ENCODE assay signal across 9 cellular contexts in the genomic region with DNA sequence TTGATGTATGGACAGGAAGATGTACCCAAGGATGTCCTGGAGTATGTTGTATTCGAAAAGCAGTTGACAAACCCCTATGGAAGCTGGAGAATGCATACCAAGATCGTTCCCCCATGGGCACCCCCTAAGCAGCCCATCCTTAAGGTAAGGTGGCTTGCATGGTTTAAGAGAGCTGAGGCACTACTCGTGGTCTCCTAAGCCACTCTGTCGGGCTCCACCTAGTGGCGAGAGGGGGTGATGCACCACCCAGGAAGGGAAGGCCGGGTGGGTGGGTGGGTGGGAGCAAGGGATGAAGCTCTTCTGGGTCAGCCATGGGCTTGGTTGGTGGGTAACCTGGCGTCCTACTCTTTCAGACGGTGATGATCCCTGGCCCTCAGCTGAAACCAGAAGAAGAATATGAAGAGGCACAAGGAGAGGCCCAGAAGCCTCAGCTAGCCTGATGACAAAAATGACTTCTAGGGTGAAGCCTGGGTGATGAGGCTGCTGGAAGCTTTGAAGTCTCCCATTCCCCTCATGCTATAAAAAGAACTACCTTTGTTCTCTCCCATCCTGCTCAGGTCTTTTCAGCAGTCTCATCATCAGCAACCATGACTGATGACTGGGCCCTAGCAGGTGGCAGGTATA. TPM values are rescaled to one million over a fixed set of nuclear protein-coding genes. Genes with fewer than 3 reads are reported as not detected.
DNase-seq lines count a peak whose midpoint lies in the region; ATAC-seq lines count a peak whose summit lies in the region.
"Had no signal": no experiment of that assay in that cellular context is flagged by ENCODE, and none has a peak within 500 bp of the region (broad histone marks: within the 10 kb centered on the region; RNA-seq: fewer than 3 reads in every experiment).

No MANE protein-coding gene starts in this region.

- H4K8ac ChIP-seq in mesendoderm (ENCODE audit: low read depth, low read length), result no peak overlapping the region

- no peak overlapping the region for H3K4ac ChIP-seq in mesendoderm (ENCODE audit: low read depth, low read length)

- no peaks in the 10 kb centered on the region for H3K79me1 ChIP-seq in mesendoderm (ENCODE audit: low read length)

- no peak overlapping the region for H3K56ac ChIP-seq in mesendoderm (ENCODE audit: low read length)

- peaks cover 5% of the 10 kb centered on the region for H3K36me3 ChIP-seq in mesendoderm (ENCODE audit: control insufficient read depth, insufficient read depth, low read length)

- H2BK120ac ChIP-seq in mesendoderm (ENCODE audit: low read depth, low read length), result no peak overlapping the region

- no peak overlapping the region for H3K4me2 ChIP-seq in mesendoderm (ENCODE audit: low read length)
- H3K4me2 ChIP-seq: BLaER1 treated with 17β-estradiol and CSF1 and Interleukin-3, amounts not matched to agents 10 nM and 100 nM had no signal

- no peak overlapping the region for H2BK15ac ChIP-seq in mesendoderm (replicated peaks; ENCODE audit: low read depth)

- no peaks in the 10 kb centered on the region for H3K27me3 ChIP-seq in mesendoderm (ENCODE audit: insufficient read depth, low read length, poor library complexity)
- H3K27me3 ChIP-seq: BLaER1 treated with 17β-estradiol and CSF1 and Interleukin-3, amounts not matched to agents 10 nM and 100 nM had no signal

- H3K27ac ChIP-seq in mesendoderm (ENCODE audit: low read depth, low read length), result no peak overlapping the region
- H3K27ac ChIP-seq: BLaER1 treated with 17β-estradiol and CSF1 and Interleukin-3, amounts not matched to agents 10 nM and 100 nM had no signal

- H3K18ac ChIP-seq in mesendoderm (ENCODE audit: low read length), result no peak overlapping the region

- no peak overlapping the region for H3K4me3 ChIP-seq in mesendoderm (ENCODE audit: low read length)
- H3K4me3 ChIP-seq: BLaER1 treated with 17β-estradiol and CSF1 and Interleukin-3, amounts not matched to agents 10 nM and 100 nM had no signal

- no peak for ATAC-seq in HG03432 (IDR thresholded peaks at IDR 0.05; ENCODE audit: unreplicated experiment)

- peaks cover 8% of the 10 kb centered on the region for H3K4me1 ChIP-seq in mesendoderm (ENCODE audit: control insufficient read depth, low read depth, low read length)

- no peak overlapping the region for H2BK5ac ChIP-seq in mesendoderm (ENCODE audit: low read length)

- no peak overlapping the region for H3K9ac ChIP-seq in mesendoderm (ENCODE audit: low read length)
- H3K9ac ChIP-seq: BLaER1 treated with 17β-estradiol and CSF1 and Interleukin-3, amounts not matched to agents 10 nM and 100 nM had no signal

- H4K5ac ChIP-seq in mesendoderm (ENCODE audit: low read length), result no peak overlapping the region

- whole genome bisulfite sequencing in mesendoderm (ENCODE audit: extremely low coverage, insufficient coverage, low lambda C conversion rate), result no CpG with 5 or more reads among the region's 8 CpGs

- H2AK5ac ChIP-seq in mesendoderm (ENCODE audit: low read length), result no peak overlapping the region

- H3K23ac ChIP-seq in mesendoderm (ENCODE audit: low read length), result no peak overlapping the region

- H3K79me2 ChIP-seq in mesendoderm (ENCODE audit: control insufficient read depth, insufficient read depth, low read length), result no peaks in the 10 kb centered on the region

- peak; percentile 31 to 67 (median 41) for DNase-seq in NCI-H1417 (lab: John Stamatoyannopoulos, UW)
- DNase-seq in NCI-H1417 treated with DMSO at 0.1 percent for 48 hours (lab: John Stamatoyannopoulos, UW), result no peak
- DNase-seq in NCI-H1105 treated with DMSO at 0.1 percent for 48 hours (lab: John Stamatoyannopoulos, UW), result peak; percentile 34
- DNase-seq in activated CD4-positive, alpha-beta T cell treated with anti-CD3 and anti-CD28 coated beads, Interleukin-2, amount 50 U/mL, for 1 hour, result peak; percentile 70
- DNase-seq in dermis blood vessel endothelial cell, result peak; percentile 64
- DNase-seq in mesendoderm, result peak; percentile 71
- peak; percentile 88 for DNase-seq in stimulated activated CD8-positive, alpha-beta memory T cell treated with anti-CD3 and anti-CD28 coated beads, Interleukin-4, amount 100 ng/mL, for 48 hours

RNA-seq across cellular contexts. Expression of a gene that starts 21.5 kb away (rescaled TPM):
- total RNA-seq in dermis blood vessel endothelial cell, result not detected in 2 replicates
- polyA plus RNA-seq in mesendoderm (2013, experiment 1 of 2), result 0.01 TPM
- polyA plus RNA-seq in mesendoderm (2013, experiment 2 of 2), result 0.01 TPM

RNA-seq across cellular contexts. Expression of a gene that starts 25.3 kb away (rescaled TPM):
- 37.8 and 39.6 TPM in 2 replicates for total RNA-seq in dermis blood vessel endothelial cell
- polyA plus RNA-seq in mesendoderm (2013, experiment 1 of 2), result 78.4 TPM
- 79.1 TPM for polyA plus RNA-seq in mesendoderm (2013, experiment 2 of 2)

RNA-seq across cellular contexts. Expression of a gene that starts 29.4 kb away (rescaled TPM):
- 7.0 and 8.3 TPM in 2 replicates for total RNA-seq in dermis blood vessel endothelial cell
- polyA plus RNA-seq in mesendoderm (2013, experiment 1 of 2), result 12.2 TPM
- 12.5 TPM for polyA plus RNA-seq in mesendoderm (2013, experiment 2 of 2)
